Comparison of ENCODE assay signal across 1 cellular context in the genomic region with DNA sequence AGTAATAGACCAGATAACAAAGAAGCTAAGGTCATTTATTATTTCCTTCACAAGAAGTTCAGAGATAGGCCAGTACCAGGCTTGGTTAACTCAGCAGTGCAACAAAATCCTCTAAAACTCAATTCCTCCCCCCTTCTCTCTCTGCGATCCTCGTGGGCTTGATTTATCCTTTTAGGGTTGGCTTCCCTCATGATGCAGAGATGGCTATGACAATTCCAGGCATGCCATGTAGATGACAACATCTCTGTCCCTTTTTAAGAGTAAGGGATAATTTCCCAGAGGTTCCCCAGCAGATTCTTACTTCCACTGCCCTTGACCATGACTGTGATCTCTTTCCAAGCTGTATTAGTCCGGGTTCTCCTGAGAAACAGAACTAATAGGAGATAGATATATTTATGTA.
TF ChIP-seq lines count a peak whose summit lies in the region.

No MANE protein-coding gene starts in this region.

TF ChIP-seq in IMR-90, 13 proteins besides CTCF, POLR2A, EP300 and RAD21:
- TF ChIP-seq CEBPB (IDR thresholded peaks at IDR 0.05; ENCODE audit: low read depth, low read length) (no peak), RFX5 (IDR thresholded peaks at IDR 0.05; ENCODE audit: low read depth, low read length) (no peak), MXI1 (IDR thresholded peaks at IDR 0.05; ENCODE audit: borderline replicate concordance, low read depth, low read length) (no peak), RCOR1 (IDR thresholded peaks at IDR 0.05; ENCODE audit: insufficient replicate concordance, low read length) (no peak), MAFK (IDR thresholded peaks at IDR 0.05; ENCODE audit: low read depth, low read length) (no peak), CHD1 (IDR thresholded peaks at IDR 0.05; ENCODE audit: low read depth, low read length) (no peak), MAZ (IDR thresholded peaks at IDR 0.05; ENCODE audit: borderline replicate concordance, low read depth, low read length) (no peak), BHLHE40 (IDR thresholded peaks at IDR 0.05; ENCODE audit: low read depth, low read length) (no peak)
- TF ChIP-seq, protein P1, sequence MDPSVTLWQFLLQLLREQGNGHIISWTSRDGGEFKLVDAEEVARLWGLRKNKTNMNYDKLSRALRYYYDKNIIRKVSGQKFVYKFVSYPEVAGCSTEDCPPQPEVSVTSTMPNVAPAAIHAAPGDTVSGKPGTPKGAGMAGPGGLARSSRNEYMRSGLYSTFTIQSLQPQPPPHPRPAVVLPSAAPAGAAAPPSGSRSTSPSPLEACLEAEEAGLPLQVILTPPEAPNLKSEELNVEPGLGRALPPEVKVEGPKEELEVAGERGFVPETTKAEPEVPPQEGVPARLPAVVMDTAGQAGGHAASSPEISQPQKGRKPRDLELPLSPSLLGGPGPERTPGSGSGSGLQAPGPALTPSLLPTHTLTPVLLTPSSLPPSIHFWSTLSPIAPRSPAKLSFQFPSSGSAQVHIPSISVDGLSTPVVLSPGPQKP (IDR thresholded peaks at IDR 0.05; ENCODE audit: borderline replicate concordance, low read depth, low read length), result no peak
